In genomic region chr7:97275475-97275874, GRCh38 we compare ENCODE assay signal across 27 cellular contexts.
"Had no signal": no experiment of that assay in that cellular context is flagged by ENCODE, and none has a peak within 500 bp of the region (broad histone marks: within the 10 kb centered on the region; RNA-seq: fewer than 3 reads in every experiment).

No MANE protein-coding gene starts in this region.

- H3K27me3 ChIP-seq: neural progenitor cell, pancreas, right atrium auricular region, spleen, suprapubic skin, testis, tibial artery, upper lobe of left lung, vagina had no signal

- H3K4me1 Mint-ChIP-seq: naive thymus-derived CD8-positive, alpha-beta T cell; neural progenitor cell; stimulated activated naive CD8-positive, alpha-beta T cell treated with anti-CD3 and anti-CD28 coated beads, Interleukin-15, amount 100 ng/mL, for 72 hours had no signal

- H3K36me3 ChIP-seq: neural progenitor cell, pancreas, prostate gland, right atrium auricular region, spleen, suprapubic skin, tibial artery, upper lobe of left lung, vagina had no signal

- H3K36me3 Mint-ChIP-seq: naive B cell; naive thymus-derived CD8-positive, alpha-beta T cell; natural killer cell treated with Interleukin-12 subunit alpha and Interleukin-12 subunit beta and Interleukin-15 and Interleukin-18, amount 100 ng/mL, for 72 hours; neural progenitor cell; stimulated activated memory B cell treated with anti-CD40 and anti-IgM and Interleukin-4, amounts not matched to agents 10 μg/mL and 1 μg/mL and 100 μg/mL, for 72 hours had no signal

- H3K9me3 ChIP-seq: pancreas, prostate gland, right atrium auricular region, spleen, suprapubic skin, testis, tibial artery, upper lobe of left lung, vagina had no signal

- H3K4me3 ChIP-seq: neural progenitor cell, pancreas, prostate gland, right atrium auricular region, skin epidermis, smooth muscle cell, spleen, suprapubic skin, testis, tibial artery, upper lobe of left lung, vagina had no signal

- ATAC-seq: naive thymus-derived CD8-positive, alpha-beta T cell; natural killer cell treated with Interleukin-12 subunit alpha and Interleukin-12 subunit beta and Interleukin-15 and Interleukin-18, amount 100 ng/mL, for 72 hours; pancreas; stimulated activated memory B cell treated with anti-CD40 and anti-IgM and Interleukin-4, amounts not matched to agents 10 μg/mL and 1 μg/mL and 100 μg/mL, for 72 hours; stimulated activated naive CD8-positive, alpha-beta T cell treated with anti-CD3 and anti-CD28 coated beads, Interleukin-15, amount 100 ng/mL, for 72 hours; stimulated activated naive CD8-positive, alpha-beta T cell treated with anti-CD3 and anti-CD28 coated beads, Interleukin-15, Interleukin-2, amounts not matched to agents 100 U/mL and 50 U/mL, for 24 hours had no signal

- H3K4me1 ChIP-seq: neural progenitor cell, pancreas, prostate gland, right atrium auricular region, spleen, suprapubic skin, testis, tibial artery, upper lobe of left lung, vagina had no signal

- DNase-seq: naive B cell; naive thymus-derived CD8-positive, alpha-beta T cell; pancreas; retina; spleen; stimulated activated CD4-positive, alpha-beta T cell treated with anti-CD3 and anti-CD28 coated beads, Interleukin-12 subunit alpha, Interleukin-12 subunit beta, amount 100 ng/mL, for 4 hours; stimulated activated CD4-positive, alpha-beta T cell treated with anti-CD3 and anti-CD28 coated beads, Interleukin-1b, Interleukin-23, amount 100 ng/mL, for 48 hours; stimulated activated CD4-positive, alpha-beta T cell treated with anti-CD3 and anti-CD28 coated beads, Interleukin-4, amount 100 ng/mL, for 1 hour; stimulated activated CD4-positive, alpha-beta T cell treated with anti-CD3 and anti-CD28 coated beads, Interleukin-4, amount 100 ng/mL, for 4 hours; stimulated activated CD8-positive, alpha-beta memory T cell treated with anti-CD3 and anti-CD28 coated beads, Interleukin-4, amount 100 ng/mL, for 48 hours; stimulated activated naive CD4-positive, alpha-beta T cell; stimulated activated naive CD8-positive, alpha-beta T cell treated with anti-CD3 and anti-CD28 coated beads, Interleukin-15, amount 100 ng/mL, for 72 hours; stimulated activated naive CD8-positive, alpha-beta T cell treated with anti-CD3 and anti-CD28 coated beads, Interleukin-15, Interleukin-2, amounts not matched to agents 100 U/mL and 50 U/mL, for 24 hours; substantia nigra; testis; tibial artery; trophoblast cell; upper lobe of left lung had no signal

- H3K9me3 Mint-ChIP-seq: neural progenitor cell; stimulated activated naive CD8-positive, alpha-beta T cell treated with anti-CD3 and anti-CD28 coated beads, Interleukin-15, amount 100 ng/mL, for 72 hours had no signal

- H3K27ac Mint-ChIP-seq: naive thymus-derived CD8-positive, alpha-beta T cell; natural killer cell treated with Interleukin-12 subunit alpha and Interleukin-12 subunit beta and Interleukin-15 and Interleukin-18, amount 100 ng/mL, for 72 hours; neural progenitor cell; stimulated activated memory B cell treated with anti-CD40 and anti-IgM and Interleukin-4, amounts not matched to agents 10 μg/mL and 1 μg/mL and 100 μg/mL, for 72 hours; stimulated activated naive CD8-positive, alpha-beta T cell treated with anti-CD3 and anti-CD28 coated beads, Interleukin-15, amount 100 ng/mL, for 72 hours had no signal

- H3K4me3 Mint-ChIP-seq: naive B cell; naive thymus-derived CD8-positive, alpha-beta T cell; natural killer cell treated with Interleukin-12 subunit alpha and Interleukin-12 subunit beta and Interleukin-15 and Interleukin-18, amount 100 ng/mL, for 72 hours; neural progenitor cell; stimulated activated memory B cell treated with anti-CD40 and anti-IgM and Interleukin-4, amounts not matched to agents 10 μg/mL and 1 μg/mL and 100 μg/mL, for 72 hours; stimulated activated naive CD8-positive, alpha-beta T cell treated with anti-CD3 and anti-CD28 coated beads, Interleukin-15, amount 100 ng/mL, for 72 hours had no signal

- H3K27ac ChIP-seq: neural progenitor cell, pancreas, prostate gland, right atrium auricular region, skin epidermis, spleen, suprapubic skin, testis, tibial artery, upper lobe of left lung, vagina had no signal
